Comparison of ENCODE assay signal across 10 cellular contexts in genomic region chr5:132463808-132464154, GRCh38. TPM values are rescaled to one million over a fixed set of nuclear protein-coding genes. Genes with fewer than 3 reads are reported as not detected.
DNase-seq lines count a peak whose midpoint lies in the region; ATAC-seq, FAIRE-seq and TF ChIP-seq lines count a peak whose summit lies in the region.
"Had no signal": no experiment of that assay in that cellular context is flagged by ENCODE, and none has a peak within 500 bp of the region (broad histone marks: within the 10 kb centered on the region; RNA-seq: fewer than 3 reads in every experiment).

No MANE protein-coding gene starts in this region.

- H4K5ac ChIP-seq in H1 (ENCODE audit: insufficient read length, low read depth, low read length): no peak overlapping the region

- H3K14ac ChIP-seq in H1 (ENCODE audit: insufficient read length): no peak overlapping the region

- H2BK120ac ChIP-seq in H1 (replicated peaks; ENCODE audit: low read depth, low read length): no peak overlapping the region

- peak overlapping the region; percentile 29 for H4K91ac ChIP-seq in H1 (replicated peaks; ENCODE audit: insufficient read length, low read length)

- peak overlapping the region; percentile 81 for H3K27ac ChIP-seq in CD4-positive, CD25-positive, alpha-beta regulatory T cell (ENCODE audit: insufficient read depth, low read length, poor library complexity, severe bottlenecking)
- H3K27ac ChIP-seq in OCI-LY7 (ENCODE audit: low read depth, low read length, poor library complexity, severe bottlenecking) (no peak overlapping the region), H1 (ENCODE audit: low read depth, low read length) (no peak overlapping the region)

- peaks cover 22% of the 10 kb centered on the region for H3K36me3 Mint-ChIP-seq in CD4-positive, CD25-positive, alpha-beta regulatory T cell
- peaks cover 5% of the 10 kb centered on the region for H3K36me3 Mint-ChIP-seq in osteocyte (ENCODE audit: unreplicated experiment)

- H3K23ac ChIP-seq in H1 (ENCODE audit: insufficient read length): no peak overlapping the region

- no peak for FAIRE-seq in H1 (lab: Jason Lieb, UNC)

- no peak overlapping the region for H2AFZ ChIP-seq in OCI-LY7 (ENCODE audit: low read length)
- peak overlapping the region; percentile 40; the same call in 1 of the 2 replicates for H2AFZ ChIP-seq in H1 (ENCODE audit: low read length)

- H3K23me2 ChIP-seq in H1 (ENCODE audit: low read depth, low read length): no peaks in the 10 kb centered on the region

- H3K79me2 ChIP-seq in OCI-LY7 (ENCODE audit: insufficient read depth, low read depth, low read length) (no peaks in the 10 kb centered on the region), H1 (ENCODE audit: control insufficient read depth in 1 of 2, insufficient read depth in 2 of 2, low read length in 2 of 2) (no peaks in the 10 kb centered on the region)

- CTCF ChIA-PET in OCI-LY7 (lab: Charles Lee; ENCODE audit: unreplicated experiment) (no interaction called here), H1 (lab: Charles Lee; ENCODE audit: partially characterized antibody) (interaction anchor here (1.1 to 6.1 kb wide), 11 partner anchors 10 to 130 kb away, joined by 3 to 56 read pairs (median 5); no protein-coding TSS in a partner anchor)

- no peak overlapping the region for H3K4ac ChIP-seq in H1 (replicated peaks; ENCODE audit: insufficient read length, low read depth, low read length)

- peaks cover 5% of the 10 kb centered on the region for H3K36me3 ChIP-seq in CD4-positive, CD25-positive, alpha-beta regulatory T cell (ENCODE audit: control insufficient read depth, insufficient read depth, low read length)
- H3K36me3 ChIP-seq in OCI-LY7 (ENCODE audit: insufficient read depth, low read length) (no peaks in the 10 kb centered on the region), H1 (ENCODE audit: control insufficient read depth in 2 of 4, insufficient read depth in 4 of 4, low read length in 3 of 4) (no peaks in the 10 kb centered on the region)

- 79% methylated on average over 5 of the region's 5 CpGs; no CpG with 5 or more reads in 1 of the 2 experiments for WGBS in H1 (ENCODE audit: extremely low coverage in 1 of 2, insufficient coverage in 1 of 2, insufficient read length in 1 of 2, insufficient replicate concordance in 2 of 2, low coverage in 1 of 2, low lambda C conversion rate in 2 of 2, missing lambda C conversion rate in 1 of 2), 2 experiments

- no peaks in the 10 kb centered on the region for H3K79me1 ChIP-seq in H1 (ENCODE audit: low read depth, low read length)

- H3K4me2 ChIP-seq in OCI-LY7 (ENCODE audit: low read length) (peak overlapping the region; percentile 62), H1 (ENCODE audit: insufficient read depth in 1 of 2, low read depth in 2 of 2, low read length in 2 of 2) (0 out of 4 replicates have a peak overlapping the region, but pooled peaks of 1 of the 2 experiments have one; percentile 14)

- no peaks in the 10 kb centered on the region for H3K9me3 ChIP-seq in CD4-positive, CD25-positive, alpha-beta regulatory T cell (ENCODE audit: control insufficient read depth in 2 of 2, low read length in 2 of 2)
- H3K9me3 ChIP-seq in OCI-LY7 (ENCODE audit: low read length) (no peaks in the 10 kb centered on the region), H1 (ENCODE audit: insufficient read depth in 2 of 2, low read depth in 1 of 2, low read length in 1 of 2) (no peaks in the 10 kb centered on the region)

- no peak for TF ChIP-seq EP300 in H1 (IDR thresholded peaks at IDR 0.05; ENCODE audit: borderline replicate concordance in 1 of 2, low read depth in 2 of 2, low read length in 2 of 2)

- no peak overlapping the region for H2BK20ac ChIP-seq in H1 (ENCODE audit: low read length)

- no peak overlapping the region for H3K56ac ChIP-seq in H1 (replicated peaks; ENCODE audit: insufficient read length, low read depth, low read length)

- H3K9me2 ChIP-seq in OCI-LY7 (ENCODE audit: insufficient read depth, low read length): no peaks in the 10 kb centered on the region

- no peak overlapping the region for H2BK5ac ChIP-seq in H1 (ENCODE audit: low read depth, low read length)

- H2AK5ac ChIP-seq in H1 (ENCODE audit: low read depth, low read length): peak overlapping the region; percentile 79; the same call in 1 of the 2 replicates

- peak overlapping the region; percentile 31; the same call in 1 of the 2 replicates for H2BK15ac ChIP-seq in H1 (ENCODE audit: low read length)

- H2BK12ac ChIP-seq in H1 (ENCODE audit: low read depth, low read length): peak overlapping the region; percentile 18; the same call in 1 of the 2 replicates

- DNase-seq in CD4-positive, CD25-positive, alpha-beta regulatory T cell: peak in 1 of 3 donors; percentile 46
- DNase-seq in OCI-LY7 (ENCODE audit: low spot score) (no peak), H1 (ENCODE audit: low read depth in 1 of 2, low spot score in 2 of 2) (no peak), osteocyte (ENCODE audit: extremely low spot score, unreplicated experiment) (no peak), NCI-H1694 treated with DMSO at 0.1 percent for 48 hours (lab: John Stamatoyannopoulos, UW) (no peak), AG08396 (ENCODE audit: low spot score) (no peak), NOMO-1 (lab: John Stamatoyannopoulos, UW; ENCODE audit: unreplicated experiment in 2 of 2) (no peak)
- DNase-seq in effector CD4-positive, alpha-beta T cell: no peak
- DNase-seq: GF-D8, NCI-H1930 had no signal

- TF ChIP-seq RAD21 in H1 (IDR thresholded peaks at IDR 0.05 in 1 of 2, conservative IDR thresholded peaks at IDR 0.05 in 1 of 2; ENCODE audit: low read depth in 2 of 2, low read length in 2 of 2): no peak

- H3K9me3 Mint-ChIP-seq in CD4-positive, CD25-positive, alpha-beta regulatory T cell: peaks cover 0 to 4% (median 0%) of the 10 kb centered on the region in 7 donors
- peaks cover 1% of the 10 kb centered on the region for H3K9me3 Mint-ChIP-seq in osteocyte (ENCODE audit: unreplicated experiment)

- TF ChIP-seq POLR2A in H1 (IDR thresholded peaks at IDR 0.05; ENCODE audit: control extremely low read depth in 1 of 2, low read depth in 2 of 2, low read length in 2 of 2): no peak

- intact Hi-C loops in OCI-LY7 (cut with micrococcal nuclease; ENCODE audit: unreplicated experiment): no loop called here

- H3K27me3 Mint-ChIP-seq in CD4-positive, CD25-positive, alpha-beta regulatory T cell: no peaks in the 10 kb centered on the region
- H3K27me3 Mint-ChIP-seq in osteocyte (ENCODE audit: unreplicated experiment): no peaks in the 10 kb centered on the region

- 0 out of 7 replicates have a peak overlapping the region, but pooled peaks of 1 of the 4 experiments have one; percentile 8 for H3K9ac ChIP-seq in H1 (replicated peaks in 1 of 4; ENCODE audit: extremely low read depth in 1 of 4, low read depth in 3 of 4, low read length in 3 of 4)

- no peaks in the 10 kb centered on the region for H3K27me3 ChIP-seq in CD4-positive, CD25-positive, alpha-beta regulatory T cell (ENCODE audit: control insufficient read depth, insufficient read depth, low read length)
- no peaks in the 10 kb centered on the region for H3K27me3 ChIP-seq in H1 (replicated peaks in 1 of 4; ENCODE audit: control insufficient read depth in 3 of 4, extremely low read depth in 1 of 4, insufficient read depth in 3 of 4, low read length in 3 of 4)

- BruUV-seq in OCI-LY7 (replicated peaks; lab: Mats Ljungman, UMichigan): no TSS peak

- H4K8ac ChIP-seq in H1 (ENCODE audit: extremely low read depth, insufficient read depth, low read length): no peak overlapping the region

- peaks cover 41 to 94% (median 66%) of the 10 kb centered on the region in 4 donors for H3K4me1 Mint-ChIP-seq in CD4-positive, CD25-positive, alpha-beta regulatory T cell
- H3K4me1 Mint-ChIP-seq in osteocyte (ENCODE audit: unreplicated experiment): peaks cover 88% of the 10 kb centered on the region

- POLR2A ChIA-PET in OCI-LY7 (lab: Charles Lee): interaction anchor here (0.6 to 4.8 kb wide), 4 partner anchors 17 to 56 kb away, joined by 4 to 49 read pairs (median 6); no protein-coding TSS in a partner anchor
- POLR2A ChIA-PET in H1 (lab: Charles Lee; ENCODE audit: partially characterized antibody): interaction anchor here (1.0 to 4.3 kb wide), 6 partner anchors 9 to 36 kb away, joined by 4 to 31 read pairs (median 5); partner anchors contain the start of gene IRF1

- peak overlapping the region; percentile 63 for H3K4me3 ChIP-seq in CD4-positive, CD25-positive, alpha-beta regulatory T cell (ENCODE audit: low read depth, low read length)
- H3K4me3 ChIP-seq in OCI-LY7 (ENCODE audit: low read depth, low read length, poor library complexity, severe bottlenecking): peak overlapping the region; percentile 36
- H3K4me3 ChIP-seq in H1 (ENCODE audit: extremely low read depth in 1 of 4, insufficient read depth in 2 of 4, low read depth in 3 of 4, low read length in 4 of 4): no peak overlapping the region

- no peak for ATAC-seq in CD4-positive, CD25-positive, alpha-beta regulatory T cell (ENCODE audit: low read depth in 2 of 2)

- H3K18ac ChIP-seq in H1 (ENCODE audit: extremely low read depth, low read length): no peak overlapping the region; the same call in 1 of the 2 replicates

- H3K4me3 Mint-ChIP-seq in CD4-positive, CD25-positive, alpha-beta regulatory T cell: peak overlapping the region; percentile 82 to 96 (median 86)
- peak overlapping the region; percentile 14 for H3K4me3 Mint-ChIP-seq in osteocyte (ENCODE audit: unreplicated experiment)

- TF ChIP-seq CTCF in OCI-LY7 (conservative IDR thresholded peaks at IDR 0.05; ENCODE audit: low read length) (no peak), H1 (IDR thresholded peaks at IDR 0.05; ENCODE audit: control extremely low read depth in 1 of 3, insufficient read depth in 1 of 3, low read depth in 1 of 3, low read length in 3 of 3) (no peak), osteocyte (IDR thresholded peaks at IDR 0.05) (no peak)

- peaks cover 82% of the 10 kb centered on the region for H3K4me1 ChIP-seq in CD4-positive, CD25-positive, alpha-beta regulatory T cell (ENCODE audit: control insufficient read depth, insufficient read depth, low read length, poor library complexity, severe bottlenecking)
- peaks cover 85% of the 10 kb centered on the region for H3K4me1 ChIP-seq in OCI-LY7 (ENCODE audit: insufficient read depth, low read length, poor library complexity, severe bottlenecking)
- H3K4me1 ChIP-seq in H1 (replicated peaks in 1 of 4; ENCODE audit: control insufficient read depth in 3 of 4, insufficient read depth in 4 of 4, low read length in 3 of 4): peaks cover 6 to 16% (median 11%) of the 10 kb centered on the region in 4 experiments

- peak overlapping the region; percentile 95 to 97 (median 95) for H3K27ac Mint-ChIP-seq in CD4-positive, CD25-positive, alpha-beta regulatory T cell
- H3K27ac Mint-ChIP-seq in osteocyte (ENCODE audit: unreplicated experiment): peak overlapping the region; percentile 84

- H4K20me1 ChIP-seq in OCI-LY7 (ENCODE audit: insufficient read depth, low read length) (no peaks in the 10 kb centered on the region), H1 (replicated peaks in 1 of 2; ENCODE audit: control insufficient read depth in 1 of 2, insufficient read depth in 2 of 2, low read length in 2 of 2) (no peaks in the 10 kb centered on the region)

RNA-seq across cellular contexts. Expression of gene IRF1, which starts 26.8 kb away (rescaled TPM):
- 924 TPM for total RNA-seq in CD4-positive, CD25-positive, alpha-beta regulatory T cell
- polyA plus RNA-seq in CD4-positive, CD25-positive, alpha-beta regulatory T cell: 100 to 1,000 TPM; 160 to 202 (median 190) TPM
- total RNA-seq in OCI-LY7 (2014; rRNA removed; shearing (Covaris generic)): 25.9 and 39.4 TPM in 2 replicates
- 24.8 and 32.3 TPM in 2 replicates for total RNA-seq in OCI-LY7 (2022)
- total RNA-seq in H1 (2021; fragmentation: NEBNext Ultra II Directional; extraction: Animal tissue kit (Norgen Biotek cat#: 25700)): 8.5 TPM in 2 replicates
- 2.9 and 4.0 TPM in 2 replicates for polyA plus RNA-seq in H1 (2011; rRNA removed)
- 3.7 TPM for polyA plus RNA-seq in H1 (2011; cell fraction: cytosol; rRNA removed)
- polyA plus RNA-seq in H1 (2011; cell fraction: nucleus; rRNA removed): 9.7 TPM
- polyA plus RNA-seq in H1 (2012, experiment 1 of 2): 6.1 to 7.7 TPM (median 7.3 TPM) in 4 replicates
- 6.4 TPM for polyA plus RNA-seq in H1 (2012, experiment 2 of 2)
- polyA plus RNA-seq in H1 (2013, experiment 1 of 2): 3.9 TPM
- 2.8 TPM for polyA plus RNA-seq in H1 (2013, experiment 2 of 2)
- polyA minus RNA-seq in H1 (2011; rRNA and poly(A)+ RNA removed): 11.9 and 15.3 TPM in 2 replicates
- 5.3 TPM for polyA minus RNA-seq in H1 (2011; cell fraction: cytosol; rRNA and poly(A)+ RNA removed)
- polyA minus RNA-seq in H1 (2011; cell fraction: nucleus; rRNA and poly(A)+ RNA removed): 25.1 TPM
- total RNA-seq in osteocyte: 50.2 and 58.9 TPM in 2 replicates

Comparison
In these comparisons a context has a peak if more than half of its experiments do, and no peak if none do; other contexts are left out.
1. H3K4me3 ChIP-seq: peak in CD4-positive, CD25-positive, alpha-beta regulatory T cell (single experiment) and OCI-LY7 (single experiment); none in H1 (0 of 4).
2. RNA of gene IRF1, which starts 26.8 kb away (total RNA-seq): 924 TPM in CD4-positive, CD25-positive, alpha-beta regulatory T cell (single experiment); 50.2 to 58.9 TPM in osteocyte, 24.8 to 39.4 TPM in OCI-LY7 and 8.5 TPM in H1; every median in the first group is over 10 times any median in the second.